ENCODE assay signal across 1 cellular context in the genomic region with DNA sequence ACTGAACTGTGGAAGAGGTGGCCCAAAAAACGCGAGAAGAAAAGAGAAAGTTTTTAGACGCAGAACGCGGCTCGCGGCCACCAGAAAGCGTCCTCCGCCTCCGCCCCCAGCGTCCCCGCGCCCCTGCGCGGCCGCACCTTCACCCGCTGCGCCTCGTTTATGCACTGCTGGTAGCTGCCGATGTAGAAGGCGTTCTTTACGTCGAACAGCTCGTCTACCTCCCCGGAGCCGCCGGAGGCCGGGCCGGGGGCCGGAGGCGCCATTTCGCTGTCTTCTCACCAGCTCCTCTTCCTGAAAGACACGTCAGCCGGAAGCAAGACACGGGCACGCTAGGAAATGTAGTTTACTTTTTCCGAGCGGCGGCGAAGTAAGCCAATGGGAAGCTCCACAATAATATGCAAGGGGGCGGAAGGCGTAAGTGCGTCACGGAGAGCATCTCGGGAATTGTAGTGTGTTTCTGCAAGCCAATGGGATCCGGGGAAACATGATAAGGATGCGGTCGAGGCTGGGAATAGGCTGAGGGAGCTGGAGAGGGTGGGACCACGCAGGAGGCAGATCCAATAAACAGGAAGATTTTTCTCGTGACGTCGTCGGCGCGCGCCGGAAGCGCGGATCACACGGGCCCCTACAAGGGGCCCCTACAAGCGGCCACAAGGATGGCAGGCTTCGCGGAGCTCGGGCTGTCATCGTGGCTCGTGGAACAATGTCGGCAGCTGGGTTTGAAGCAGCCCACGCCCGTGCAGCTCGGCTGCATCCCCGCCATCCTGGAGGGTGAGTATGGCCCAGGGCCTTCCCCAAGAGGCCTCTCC.
TF ChIP-seq lines count a peak whose summit lies in the region.

A gene (minus strand): TSS at position 302 of the 809 bp plus-strand sequence. CDS start 39 bp downstream, at position 263.
A gene with protein sequence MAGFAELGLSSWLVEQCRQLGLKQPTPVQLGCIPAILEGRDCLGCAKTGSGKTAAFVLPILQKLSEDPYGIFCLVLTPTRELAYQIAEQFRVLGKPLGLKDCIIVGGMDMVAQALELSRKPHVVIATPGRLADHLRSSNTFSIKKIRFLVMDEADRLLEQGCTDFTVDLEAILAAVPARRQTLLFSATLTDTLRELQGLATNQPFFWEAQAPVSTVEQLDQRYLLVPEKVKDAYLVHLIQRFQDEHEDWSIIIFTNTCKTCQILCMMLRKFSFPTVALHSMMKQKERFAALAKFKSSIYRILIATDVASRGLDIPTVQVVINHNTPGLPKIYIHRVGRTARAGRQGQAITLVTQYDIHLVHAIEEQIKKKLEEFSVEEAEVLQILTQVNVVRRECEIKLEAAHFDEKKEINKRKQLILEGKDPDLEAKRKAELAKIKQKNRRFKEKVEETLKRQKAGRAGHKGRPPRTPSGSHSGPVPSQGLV (plus strand): TSS at position 630 of the 809 bp plus-strand sequence. CDS start 27 bp downstream, at position 657.

TF ChIP-seq in GM12878, 131 proteins besides CTCF, POLR2A, EP300 and RAD21 (continued from another document):
- TF ChIP-seq, protein P1, sequence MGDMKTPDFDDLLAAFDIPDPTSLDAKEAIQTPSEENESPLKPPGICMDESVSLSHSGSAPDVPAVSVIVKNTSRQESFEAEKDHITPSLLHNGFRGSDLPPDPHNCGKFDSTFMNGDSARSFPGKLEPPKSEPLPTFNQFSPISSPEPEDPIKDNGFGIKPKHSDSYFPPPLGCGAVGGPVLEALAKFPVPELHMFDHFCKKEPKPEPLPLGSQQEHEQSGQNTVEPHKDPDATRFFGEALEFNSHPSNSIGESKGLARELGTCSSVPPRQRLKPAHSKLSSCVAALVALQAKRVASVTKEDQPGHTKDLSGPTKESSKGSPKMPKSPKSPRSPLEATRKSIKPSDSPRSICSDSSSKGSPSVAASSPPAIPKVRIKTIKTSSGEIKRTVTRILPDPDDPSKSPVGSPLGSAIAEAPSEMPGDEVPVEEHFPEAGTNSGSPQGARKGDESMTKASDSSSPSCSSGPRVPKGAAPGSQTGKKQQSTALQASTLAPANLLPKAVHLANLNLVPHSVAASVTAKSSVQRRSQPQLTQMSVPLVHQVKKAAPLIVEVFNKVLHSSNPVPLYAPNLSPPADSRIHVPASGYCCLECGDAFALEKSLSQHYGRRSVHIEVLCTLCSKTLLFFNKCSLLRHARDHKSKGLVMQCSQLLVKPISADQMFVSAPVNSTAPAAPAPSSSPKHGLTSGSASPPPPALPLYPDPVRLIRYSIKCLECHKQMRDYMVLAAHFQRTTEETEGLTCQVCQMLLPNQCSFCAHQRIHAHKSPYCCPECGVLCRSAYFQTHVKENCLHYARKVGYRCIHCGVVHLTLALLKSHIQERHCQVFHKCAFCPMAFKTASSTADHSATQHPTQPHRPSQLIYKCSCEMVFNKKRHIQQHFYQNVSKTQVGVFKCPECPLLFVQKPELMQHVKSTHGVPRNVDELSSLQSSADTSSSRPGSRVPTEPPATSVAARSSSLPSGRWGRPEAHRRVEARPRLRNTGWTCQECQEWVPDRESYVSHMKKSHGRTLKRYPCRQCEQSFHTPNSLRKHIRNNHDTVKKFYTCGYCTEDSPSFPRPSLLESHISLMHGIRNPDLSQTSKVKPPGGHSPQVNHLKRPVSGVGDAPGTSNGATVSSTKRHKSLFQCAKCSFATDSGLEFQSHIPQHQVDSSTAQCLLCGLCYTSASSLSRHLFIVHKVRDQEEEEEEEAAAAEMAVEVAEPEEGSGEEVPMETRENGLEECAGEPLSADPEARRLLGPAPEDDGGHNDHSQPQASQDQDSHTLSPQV (IDR thresholded peaks at IDR 0.05): no peak
- TF ChIP-seq ZNF207 (IDR thresholded peaks at IDR 0.05; ENCODE audit: borderline replicate concordance) (peak; percentile 70; the same call in 1 of the 2 replicates), YBX1 (IDR thresholded peaks at IDR 0.05) (no peak), JUNB (IDR thresholded peaks at IDR 0.05) (no peak), EGR1 (IDR thresholded peaks at IDR 0.05; ENCODE audit: borderline replicate concordance in 1 of 2, low read depth in 2 of 2, low read length in 2 of 2) (peak in 1 of 2 experiments; percentile 48; a peak in 1 of 3 replicates), SIX5 (IDR thresholded peaks at IDR 0.05; ENCODE audit: low read depth, low read length, severe bottlenecking) (peak; percentile 92), MEF2A (IDR thresholded peaks at IDR 0.05; ENCODE audit: insufficient read depth, low read depth, low read length) (no peak), NFYA (IDR thresholded peaks at IDR 0.05; ENCODE audit: borderline replicate concordance, low read depth, low read length) (peak; percentile 45; the same call in 1 of the 2 replicates), HDAC2 (IDR thresholded peaks at IDR 0.05) (no peak; the same call in 1 of the 2 replicates), ZNF384 (IDR thresholded peaks at IDR 0.05; ENCODE audit: borderline replicate concordance, low read depth, low read length) (no peak), HDGF (IDR thresholded peaks at IDR 0.05) (no peak), MTA2 (IDR thresholded peaks at IDR 0.05; ENCODE audit: low read depth) (no peak), CEBPB (IDR thresholded peaks at IDR 0.05; ENCODE audit: borderline replicate concordance in 1 of 2, low read depth in 2 of 2, low read length in 2 of 2) (no peak), POLR2AphosphoS2 (IDR thresholded peaks at IDR 0.05; ENCODE audit: low read depth, low read length) (peak; percentile 94), ZNF217 (IDR thresholded peaks at IDR 0.05) (no peak), STAT1 (conservative IDR thresholded peaks at IDR 0.05) (peak; percentile 91), NFXL1 (IDR thresholded peaks at IDR 0.05; ENCODE audit: borderline replicate concordance) (no peak), RAD51 (IDR thresholded peaks at IDR 0.05) (peak; percentile 22; the same call in 1 of the 2 replicates), SMAD5 (IDR thresholded peaks at IDR 0.05; ENCODE audit: low read depth) (peak; percentile 88), PML (IDR thresholded peaks at IDR 0.05; ENCODE audit: low read length) (peak; percentile 94), ZNF24 (IDR thresholded peaks at IDR 0.05) (no peak), POLR2AphosphoS5 (IDR thresholded peaks at IDR 0.05; ENCODE audit: low read length) (peak; percentile 98), CBFB (IDR thresholded peaks at IDR 0.05; ENCODE audit: low read depth) (peak; percentile 87; the same call in 1 of the 2 replicates)
- TF ChIP-seq, protein P2, sequence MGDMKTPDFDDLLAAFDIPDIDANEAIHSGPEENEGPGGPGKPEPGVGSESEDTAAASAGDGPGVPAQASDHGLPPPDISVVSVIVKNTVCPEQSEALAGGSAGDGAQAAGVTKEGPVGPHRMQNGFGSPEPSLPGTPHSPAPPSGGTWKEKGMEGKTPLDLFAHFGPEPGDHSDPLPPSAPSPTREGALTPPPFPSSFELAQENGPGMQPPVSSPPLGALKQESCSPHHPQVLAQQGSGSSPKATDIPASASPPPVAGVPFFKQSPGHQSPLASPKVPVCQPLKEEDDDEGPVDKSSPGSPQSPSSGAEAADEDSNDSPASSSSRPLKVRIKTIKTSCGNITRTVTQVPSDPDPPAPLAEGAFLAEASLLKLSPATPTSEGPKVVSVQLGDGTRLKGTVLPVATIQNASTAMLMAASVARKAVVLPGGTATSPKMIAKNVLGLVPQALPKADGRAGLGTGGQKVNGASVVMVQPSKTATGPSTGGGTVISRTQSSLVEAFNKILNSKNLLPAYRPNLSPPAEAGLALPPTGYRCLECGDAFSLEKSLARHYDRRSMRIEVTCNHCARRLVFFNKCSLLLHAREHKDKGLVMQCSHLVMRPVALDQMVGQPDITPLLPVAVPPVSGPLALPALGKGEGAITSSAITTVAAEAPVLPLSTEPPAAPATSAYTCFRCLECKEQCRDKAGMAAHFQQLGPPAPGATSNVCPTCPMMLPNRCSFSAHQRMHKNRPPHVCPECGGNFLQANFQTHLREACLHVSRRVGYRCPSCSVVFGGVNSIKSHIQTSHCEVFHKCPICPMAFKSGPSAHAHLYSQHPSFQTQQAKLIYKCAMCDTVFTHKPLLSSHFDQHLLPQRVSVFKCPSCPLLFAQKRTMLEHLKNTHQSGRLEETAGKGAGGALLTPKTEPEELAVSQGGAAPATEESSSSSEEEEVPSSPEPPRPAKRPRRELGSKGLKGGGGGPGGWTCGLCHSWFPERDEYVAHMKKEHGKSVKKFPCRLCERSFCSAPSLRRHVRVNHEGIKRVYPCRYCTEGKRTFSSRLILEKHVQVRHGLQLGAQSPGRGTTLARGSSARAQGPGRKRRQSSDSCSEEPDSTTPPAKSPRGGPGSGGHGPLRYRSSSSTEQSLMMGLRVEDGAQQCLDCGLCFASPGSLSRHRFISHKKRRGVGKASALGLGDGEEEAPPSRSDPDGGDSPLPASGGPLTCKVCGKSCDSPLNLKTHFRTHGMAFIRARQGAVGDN (IDR thresholded peaks at IDR 0.05): peak; percentile 37; the same call in 1 of the 2 replicates
- TF ChIP-seq, protein P3, sequence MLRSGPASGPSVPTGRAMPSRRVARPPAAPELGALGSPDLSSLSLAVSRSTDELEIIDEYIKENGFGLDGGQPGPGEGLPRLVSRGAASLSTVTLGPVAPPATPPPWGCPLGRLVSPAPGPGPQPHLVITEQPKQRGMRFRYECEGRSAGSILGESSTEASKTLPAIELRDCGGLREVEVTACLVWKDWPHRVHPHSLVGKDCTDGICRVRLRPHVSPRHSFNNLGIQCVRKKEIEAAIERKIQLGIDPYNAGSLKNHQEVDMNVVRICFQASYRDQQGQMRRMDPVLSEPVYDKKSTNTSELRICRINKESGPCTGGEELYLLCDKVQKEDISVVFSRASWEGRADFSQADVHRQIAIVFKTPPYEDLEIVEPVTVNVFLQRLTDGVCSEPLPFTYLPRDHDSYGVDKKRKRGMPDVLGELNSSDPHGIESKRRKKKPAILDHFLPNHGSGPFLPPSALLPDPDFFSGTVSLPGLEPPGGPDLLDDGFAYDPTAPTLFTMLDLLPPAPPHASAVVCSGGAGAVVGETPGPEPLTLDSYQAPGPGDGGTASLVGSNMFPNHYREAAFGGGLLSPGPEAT (IDR thresholded peaks at IDR 0.05; ENCODE audit: low read depth): peak; percentile 96
- TF ChIP-seq, protein P4, sequence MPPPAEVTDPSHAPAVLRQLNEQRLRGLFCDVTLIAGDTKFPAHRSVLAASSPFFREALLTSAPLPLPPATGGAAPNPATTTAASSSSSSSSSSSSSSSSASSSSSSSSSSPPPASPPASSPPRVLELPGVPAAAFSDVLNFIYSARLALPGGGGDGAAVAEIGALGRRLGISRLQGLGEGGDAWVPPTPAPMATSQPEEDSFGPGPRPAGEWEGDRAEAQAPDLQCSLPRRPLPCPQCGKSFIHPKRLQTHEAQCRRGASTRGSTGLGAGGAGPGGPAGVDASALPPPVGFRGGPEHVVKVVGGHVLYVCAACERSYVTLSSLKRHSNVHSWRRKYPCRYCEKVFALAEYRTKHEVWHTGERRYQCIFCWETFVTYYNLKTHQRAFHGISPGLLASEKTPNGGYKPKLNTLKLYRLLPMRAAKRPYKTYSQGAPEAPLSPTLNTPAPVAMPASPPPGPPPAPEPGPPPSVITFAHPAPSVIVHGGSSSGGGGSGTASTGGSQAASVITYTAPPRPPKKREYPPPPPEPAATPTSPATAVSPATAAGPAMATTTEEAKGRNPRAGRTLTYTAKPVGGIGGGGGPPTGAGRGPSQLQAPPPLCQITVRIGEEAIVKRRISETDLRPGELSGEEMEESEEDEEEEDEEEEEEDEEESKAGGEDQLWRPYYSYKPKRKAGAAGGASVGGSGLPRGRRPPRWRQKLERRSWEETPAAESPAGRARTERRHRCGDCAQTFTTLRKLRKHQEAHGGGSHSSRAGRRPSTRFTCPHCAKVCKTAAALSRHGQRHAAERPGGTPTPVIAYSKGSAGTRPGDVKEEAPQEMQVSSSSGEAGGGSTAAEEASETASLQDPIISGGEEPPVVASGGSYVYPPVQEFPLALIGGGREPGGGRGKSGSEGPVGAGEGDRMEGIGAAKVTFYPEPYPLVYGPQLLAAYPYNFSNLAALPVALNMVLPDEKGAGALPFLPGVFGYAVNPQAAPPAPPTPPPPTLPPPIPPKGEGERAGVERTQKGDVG (CRISPR knock-in tag; IDR thresholded peaks at IDR 0.05): no peak
- TF ChIP-seq, protein P5, sequence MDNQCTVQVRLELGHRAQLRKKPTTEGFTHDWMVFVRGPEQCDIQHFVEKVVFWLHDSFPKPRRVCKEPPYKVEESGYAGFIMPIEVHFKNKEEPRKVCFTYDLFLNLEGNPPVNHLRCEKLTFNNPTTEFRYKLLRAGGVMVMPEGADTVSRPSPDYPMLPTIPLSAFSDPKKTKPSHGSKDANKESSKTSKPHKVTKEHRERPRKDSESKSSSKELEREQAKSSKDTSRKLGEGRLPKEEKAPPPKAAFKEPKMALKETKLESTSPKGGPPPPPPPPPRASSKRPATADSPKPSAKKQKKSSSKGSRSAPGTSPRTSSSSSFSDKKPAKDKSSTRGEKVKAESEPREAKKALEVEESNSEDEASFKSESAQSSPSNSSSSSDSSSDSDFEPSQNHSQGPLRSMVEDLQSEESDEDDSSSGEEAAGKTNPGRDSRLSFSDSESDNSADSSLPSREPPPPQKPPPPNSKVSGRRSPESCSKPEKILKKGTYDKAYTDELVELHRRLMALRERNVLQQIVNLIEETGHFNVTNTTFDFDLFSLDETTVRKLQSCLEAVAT (IDR thresholded peaks at IDR 0.05): no peak
- TF ChIP-seq, protein P6, sequence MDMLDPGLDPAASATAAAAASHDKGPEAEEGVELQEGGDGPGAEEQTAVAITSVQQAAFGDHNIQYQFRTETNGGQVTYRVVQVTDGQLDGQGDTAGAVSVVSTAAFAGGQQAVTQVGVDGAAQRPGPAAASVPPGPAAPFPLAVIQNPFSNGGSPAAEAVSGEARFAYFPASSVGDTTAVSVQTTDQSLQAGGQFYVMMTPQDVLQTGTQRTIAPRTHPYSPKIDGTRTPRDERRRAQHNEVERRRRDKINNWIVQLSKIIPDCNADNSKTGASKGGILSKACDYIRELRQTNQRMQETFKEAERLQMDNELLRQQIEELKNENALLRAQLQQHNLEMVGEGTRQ (IDR thresholded peaks at IDR 0.05; ENCODE audit: borderline replicate concordance, low read depth, low read length): peak; percentile 48
